8 cellular contexts compared by ENCODE assay signal in the genomic region with DNA sequence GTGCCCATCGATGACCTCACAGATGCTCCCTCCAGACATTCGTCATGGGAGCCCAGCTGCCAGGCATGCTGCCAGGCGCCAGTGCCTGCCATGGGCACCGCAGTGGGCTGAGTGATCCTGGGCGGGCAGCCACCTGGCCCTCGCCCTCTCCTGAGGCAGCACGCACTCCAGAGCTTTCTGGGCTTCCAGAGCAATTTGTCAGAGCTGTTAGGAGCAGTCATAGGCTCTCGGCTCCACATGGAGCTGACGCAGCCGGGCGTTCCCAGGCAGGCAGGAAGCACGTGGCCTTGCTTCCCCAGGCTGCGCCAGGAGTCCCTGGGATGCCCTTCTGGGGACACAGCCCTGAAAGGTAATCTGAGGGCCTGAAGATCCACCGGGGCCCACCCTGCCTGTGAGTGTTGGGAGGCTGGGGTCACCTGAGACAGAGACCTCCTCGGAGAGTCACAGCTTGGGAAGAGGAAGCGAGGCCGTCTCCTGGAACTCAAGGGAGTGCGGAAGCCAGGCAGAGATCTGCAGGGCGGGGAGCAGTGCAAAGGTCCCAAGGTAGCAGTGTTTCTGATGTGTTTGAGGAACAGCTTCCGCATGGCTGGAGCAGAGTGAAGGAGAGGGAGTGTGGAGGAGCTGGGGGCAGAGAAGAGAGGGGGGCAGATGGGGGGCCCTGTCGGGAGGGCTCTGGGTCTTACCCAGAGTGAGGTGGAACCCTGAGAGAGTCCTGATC. TPM values are rescaled to one million over a fixed set of nuclear protein-coding genes. Genes with fewer than 3 reads are reported as not detected.
DNase-seq lines count a peak whose midpoint lies in the region; ATAC-seq, FAIRE-seq and TF ChIP-seq lines count a peak whose summit lies in the region.

No MANE protein-coding gene starts in this region.

- H3K9me3 ChIP-seq in GM12878 (replicated peaks; ENCODE audit: control insufficient read depth, insufficient read depth, low read length): no peaks in the 10 kb centered on the region; the same call in 2 of the 3 replicates
- H3K9me3 ChIP-seq in aorta (ENCODE audit: control insufficient read depth, low read length): no peaks in the 10 kb centered on the region

- RAD21 ChIA-PET in GM12878 (lab: Charles Lee; ENCODE audit: unreplicated experiment): no interaction called here

- CTCF ChIA-PET in GM12878 (lab: Yijun Ruan, JAX): no interaction called here

- H3K9ac ChIP-seq in GM12878 (ENCODE audit: control insufficient read depth, insufficient read depth, low read length): no peak overlapping the region

- BruUV-seq in GM12878 (replicated peaks; lab: Mats Ljungman, UMichigan): no TSS peak

- in situ Hi-C loops in GM12878 (cut with MboI): no loop called here

- DNase-seq in stimulated activated naive CD8-positive, alpha-beta T cell treated with anti-CD3 and anti-CD28 coated beads, Interleukin-15, Interleukin-2, amounts not matched to agents 100 U/mL and 50 U/mL, for 24 hours: no peak
- DNase-seq in stimulated activated naive CD8-positive, alpha-beta T cell treated with anti-CD3 and anti-CD28 coated beads, Interleukin-15, amount 100 ng/mL, for 72 hours: no peak
- DNase-seq in GM12878 (ENCODE audit: low read depth, low spot score) (no peak), inferior parietal cortex (ENCODE audit: extremely low spot score) (peak; percentile 87), aorta (peak; percentile 89 to 94)
- no peak for DNase-seq in activated CD4-positive, alpha-beta T cell treated with anti-CD3 and anti-CD28 coated beads for 1 hour

- ATAC-seq in stimulated activated naive CD8-positive, alpha-beta T cell treated with anti-CD3 and anti-CD28 coated beads, Interleukin-15, Interleukin-2, amounts not matched to agents 100 U/mL and 50 U/mL, for 24 hours: peak; percentile 9
- ATAC-seq in stimulated activated naive CD8-positive, alpha-beta T cell treated with anti-CD3 and anti-CD28 coated beads, Interleukin-15, amount 100 ng/mL, for 72 hours: no peak
- ATAC-seq in GM12878 (no peak), aorta (ENCODE audit: low FRiP score) (peak; percentile 89), HG02973 (IDR thresholded peaks at IDR 0.05; ENCODE audit: unreplicated experiment) (no peak), GM19035 (IDR thresholded peaks at IDR 0.05; ENCODE audit: unreplicated experiment) (no peak)

- H3K27me3 Mint-ChIP-seq in stimulated activated naive CD8-positive, alpha-beta T cell treated with anti-CD3 and anti-CD28 coated beads, Interleukin-15, amount 100 ng/mL, for 72 hours: no peaks in the 10 kb centered on the region

- H3K4me2 ChIP-seq in GM12878 (ENCODE audit: control insufficient read depth, insufficient read depth): no peak overlapping the region

- TF ChIP-seq RAD21 in GM12878 (IDR thresholded peaks at IDR 0.05; ENCODE audit: insufficient read depth, low read depth, low read length): no peak

- no peak overlapping the region for H3K4me3 Mint-ChIP-seq in stimulated activated naive CD8-positive, alpha-beta T cell treated with anti-CD3 and anti-CD28 coated beads, Interleukin-15, amount 100 ng/mL, for 72 hours

- H3K36me3 ChIP-seq in GM12878 (ENCODE audit: control insufficient read depth in 2 of 2, insufficient read depth in 2 of 2, low read length in 1 of 2) (peaks cover 2 to 3% of the 10 kb centered on the region in 2 experiments; a peak in 3 of 4 replicates), aorta (ENCODE audit: control insufficient read depth in 1 of 2, insufficient read depth in 2 of 2, low read length in 1 of 2) (no peaks in the 10 kb centered on the region)

- TF ChIP-seq POLR2A in GM12878 (IDR thresholded peaks at IDR 0.05; ENCODE audit: low read depth, low read length): peak; percentile 40; the same call in 1 of the 2 replicates

- H2AFZ ChIP-seq in GM12878 (ENCODE audit: control insufficient read depth, low read depth, low read length): no peak overlapping the region

- H3K27ac ChIP-seq in GM12878 (ENCODE audit: control insufficient read depth, insufficient read depth) (no peak overlapping the region), aorta (ENCODE audit: low read depth in 1 of 2, low read length in 2 of 2) (peak overlapping the region in 1 of 2 donors; percentile 4)

- no peak for TF ChIP-seq EP300 in GM12878 (IDR thresholded peaks at IDR 0.05; ENCODE audit: borderline replicate concordance in 1 of 2, control insufficient read depth in 1 of 2, low read depth in 2 of 2, low read length in 2 of 2)

- intact Hi-C loops in GM12878 (cut with micrococcal nuclease; ENCODE audit: unreplicated experiment) (no loop called here), aorta (cut with DNase I) (no loop called here)

- 98% methylated on average over 20 of the region's 21 CpGs for WGBS in GM12878 (ENCODE audit: insufficient coverage, insufficient replicate concordance, low lambda C conversion rate, missing lambda C conversion rate)
- WGBS in aorta, 2 donors: 26 to 27% methylated on average over 21 of the region's 21 CpGs

- H3K4me3 ChIP-seq in GM12878: no peak overlapping the region
- H3K4me3 ChIP-seq in aorta (ENCODE audit: low read length in 2 of 2): no peak overlapping the region

- no peak for FAIRE-seq in GM12878 (lab: Jason Lieb, UNC)

- H3K27ac Mint-ChIP-seq in stimulated activated naive CD8-positive, alpha-beta T cell treated with anti-CD3 and anti-CD28 coated beads, Interleukin-15, amount 100 ng/mL, for 72 hours: peak overlapping the region in 1 of 2 donors; percentile 80

- H3K4me1 ChIP-seq in GM12878 (ENCODE audit: control insufficient read depth, insufficient read depth, low read length) (no peaks in the 10 kb centered on the region), aorta (ENCODE audit: control insufficient read depth in 1 of 2, insufficient read depth in 2 of 2, low read length in 2 of 2) (no peaks in the 10 kb centered on the region)

- H3K9me3 Mint-ChIP-seq in stimulated activated naive CD8-positive, alpha-beta T cell treated with anti-CD3 and anti-CD28 coated beads, Interleukin-15, amount 100 ng/mL, for 72 hours: no peaks in the 10 kb centered on the region

- SMC1A ChIA-PET in GM12878 (lab: Charles Lee; ENCODE audit: uncharacterized antibody, unreplicated experiment): no interaction called here

- no peaks in the 10 kb centered on the region for H3K4me1 Mint-ChIP-seq in stimulated activated naive CD8-positive, alpha-beta T cell treated with anti-CD3 and anti-CD28 coated beads, Interleukin-15, amount 100 ng/mL, for 72 hours

- POLR2A ChIA-PET in GM12878 (lab: Charles Lee): no interaction called here

- no peaks in the 10 kb centered on the region for H4K20me1 ChIP-seq in GM12878 (ENCODE audit: control insufficient read depth, insufficient read depth)

- no peaks in the 10 kb centered on the region for H3K27me3 ChIP-seq in GM12878 (replicated peaks in 1 of 2; ENCODE audit: control insufficient read depth in 2 of 2, insufficient read depth in 2 of 2, low read length in 1 of 2)
- H3K27me3 ChIP-seq in aorta (ENCODE audit: control insufficient read depth in 1 of 2, insufficient read depth in 2 of 2, low read length in 1 of 2): no peaks in the 10 kb centered on the region

- TF ChIP-seq CTCF in GM12878 (IDR thresholded peaks at IDR 0.05 in 2 of 3, conservative IDR thresholded peaks at IDR 0.05 in 1 of 3; ENCODE audit: control insufficient read depth in 2 of 3, extremely low read depth in 1 of 3, insufficient read depth in 1 of 3, low read depth in 3 of 3, low read length in 3 of 3): no peak

- no peaks in the 10 kb centered on the region for H3K79me2 ChIP-seq in GM12878 (ENCODE audit: control insufficient read depth, insufficient read depth, low read length)

TF ChIP-seq in GM12878, 131 proteins besides CTCF, POLR2A, EP300 and RAD21 (continues in another document):
- TF ChIP-seq IRF4 (IDR thresholded peaks at IDR 0.05; ENCODE audit: low read depth, low read length) (no peak), NFYA (IDR thresholded peaks at IDR 0.05; ENCODE audit: borderline replicate concordance, low read depth, low read length) (no peak)
- TF ChIP-seq, protein P1, sequence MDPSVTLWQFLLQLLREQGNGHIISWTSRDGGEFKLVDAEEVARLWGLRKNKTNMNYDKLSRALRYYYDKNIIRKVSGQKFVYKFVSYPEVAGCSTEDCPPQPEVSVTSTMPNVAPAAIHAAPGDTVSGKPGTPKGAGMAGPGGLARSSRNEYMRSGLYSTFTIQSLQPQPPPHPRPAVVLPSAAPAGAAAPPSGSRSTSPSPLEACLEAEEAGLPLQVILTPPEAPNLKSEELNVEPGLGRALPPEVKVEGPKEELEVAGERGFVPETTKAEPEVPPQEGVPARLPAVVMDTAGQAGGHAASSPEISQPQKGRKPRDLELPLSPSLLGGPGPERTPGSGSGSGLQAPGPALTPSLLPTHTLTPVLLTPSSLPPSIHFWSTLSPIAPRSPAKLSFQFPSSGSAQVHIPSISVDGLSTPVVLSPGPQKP (IDR thresholded peaks at IDR 0.05; ENCODE audit: low read depth, low read length): no peak

RNA-seq across cellular contexts. Expression of gene DPF1, which starts 50.5 kb away (rescaled TPM):
- total RNA-seq in GM12878 (2013; cell fraction: nucleolus; rRNA removed): 1.0 and 2.1 TPM in 2 replicates
- total RNA-seq in GM12878 (2014; rRNA removed) (1.7 and 2.4 TPM in 2 replicates), GM12878 (2014; rRNA removed; fragmentation: Illumina TruSeq; extraction: Trizol) (1.6 and 2.3 TPM in 2 replicates), GM12878 (2021) (3.8 and 4.0 TPM in 2 replicates), aorta (1 to 10 TPM; 1.3 to 2.1 TPM)
- 0.38 TPM for polyA plus RNA-seq in GM12878 (2011; ENCODE audit: low read depth)
- polyA plus RNA-seq in GM12878 (2011; rRNA removed) (0.30 and 0.65 TPM in 2 replicates), GM12878 (2014; fragmentation: Illumina TruSeq; extraction: Trizol) (1.1 and 2.2 TPM in 2 replicates), GM12878 (2014; fragmentation: Nextera tagmentation; extraction: Ambion mirVana) (under 1 TPM; 0.11 to 0.18 TPM), GM12878 (2014; rRNA removed) (4.3 and 4.9 TPM in 2 replicates), GM12878 (2016; fragmentation: Nextera tagmentation; extraction: Ambion mirVana) (1 to 10 TPM; 4.0 to 4.2 TPM), aorta (under 1 TPM in 1 of 2 donors, not detected in 1; 0.72 TPM)
- 1.4 and 2.4 TPM in 2 replicates for polyA plus RNA-seq in GM12878 (2011; cell fraction: cytosol; rRNA removed)
- polyA plus RNA-seq in GM12878 (2011; cell fraction: nucleus; rRNA removed): 1.9 and 3.6 TPM in 2 replicates
- 1.4 and 1.9 TPM in 2 replicates for polyA plus RNA-seq in GM12878 (2012)
- 0.37 and 2.0 TPM in 2 replicates for polyA minus RNA-seq in GM12878 (2011; rRNA and poly(A)+ RNA removed)
- 0.62 and 1.3 TPM in 2 replicates for polyA minus RNA-seq in GM12878 (2011; cell fraction: cytosol; rRNA and poly(A)+ RNA removed)
- polyA minus RNA-seq in GM12878 (2011; cell fraction: nucleus; rRNA and poly(A)+ RNA removed): 0.36 and 1.1 TPM in 2 replicates

Comparison
In these comparisons a context has a peak if more than half of its experiments do, and no peak if none do; other contexts are left out.
1. ATAC-seq: peak in stimulated activated naive CD8-positive, alpha-beta T cell treated with anti-CD3 and anti-CD28 coated beads, Interleukin-15, Interleukin-2, amounts not matched to agents 100 U/mL and 50 U/mL, for 24 hours (single experiment) and aorta (single experiment); none in stimulated activated naive CD8-positive, alpha-beta T cell treated with anti-CD3 and anti-CD28 coated beads, Interleukin-15, amount 100 ng/mL, for 72 hours (single experiment), GM12878 (single experiment), HG02973 (single experiment) and GM19035 (single experiment).
2. DNase-seq: peak in inferior parietal cortex (single experiment) and aorta (2 of 2); none in stimulated activated naive CD8-positive, alpha-beta T cell treated with anti-CD3 and anti-CD28 coated beads, Interleukin-15, Interleukin-2, amounts not matched to agents 100 U/mL and 50 U/mL, for 24 hours (single experiment), stimulated activated naive CD8-positive, alpha-beta T cell treated with anti-CD3 and anti-CD28 coated beads, Interleukin-15, amount 100 ng/mL, for 72 hours (0 of 2), GM12878 (single experiment) and activated CD4-positive, alpha-beta T cell treated with anti-CD3 and anti-CD28 coated beads for 1 hour (single experiment).